ENCODE assay signal across 12 cellular contexts in genomic region chr7:55111007-55111406, GRCh38.
DNase-seq lines count a peak whose midpoint lies in the region; ATAC-seq and TF ChIP-seq lines count a peak whose summit lies in the region.
"Had no signal": no experiment of that assay in that cellular context is flagged by ENCODE, and none has a peak within 500 bp of the region (broad histone marks: within the 10 kb centered on the region; RNA-seq: fewer than 3 reads in every experiment).

No MANE protein-coding gene starts in this region.

- no peaks in the 10 kb centered on the region for H3K36me3 ChIP-seq in SJSA1
- H3K36me3 ChIP-seq in upper lobe of left lung = no peaks in the 10 kb centered on the region

- no peaks in the 10 kb centered on the region for H3K27me3 ChIP-seq in SJSA1 (replicated peaks)
- no peaks in the 10 kb centered on the region for H3K27me3 ChIP-seq in upper lobe of left lung

- H3K36me3 Mint-ChIP-seq in immature natural killer cell = no peaks in the 10 kb centered on the region

- no peak for TF ChIP-seq POLR2A in upper lobe of left lung (IDR thresholded peaks at IDR 0.05)

- no peak for TF ChIP-seq EP300 in upper lobe of left lung (IDR thresholded peaks at IDR 0.05)

- H3K4me3 Mint-ChIP-seq in immature natural killer cell = no peak overlapping the region

- H3K27ac ChIP-seq in SJSA1 (peak overlapping the region; percentile 26; the same call in 1 of the 2 replicates), upper lobe of left lung (peak overlapping the region; percentile 54 to 77 (median 70))
- H3K27ac ChIP-seq: 22Rv1 had no signal

- TF ChIP-seq CTCF in upper lobe of left lung (IDR thresholded peaks at IDR 0.05) = no peak

- H3K9me3 Mint-ChIP-seq in immature natural killer cell = no peaks in the 10 kb centered on the region

- intact Hi-C loops in left colon (cut with DNase I, micrococcal nuclease) = no loop called here

- H3K4me1 ChIP-seq in SJSA1 (replicated peaks) (peaks cover 49% of the 10 kb centered on the region), upper lobe of left lung (peaks cover 29 to 48% (median 42%) of the 10 kb centered on the region in 4 donors)

- H3K27me3 Mint-ChIP-seq in immature natural killer cell (ENCODE audit: low read depth in 3 of 3) = peaks cover 0 to 4% (median 2%) of the 10 kb centered on the region in 3 donors

- peak; percentile 10 for DNase-seq in DMS 273 (lab: John Stamatoyannopoulos, UW; ENCODE audit: unreplicated experiment)
- no peak for DNase-seq in DMS 273 treated with DMSO at 0.1 percent for 48 hours (lab: John Stamatoyannopoulos, UW)
- peak in 1 of 2 experiments; percentile 34 for DNase-seq in SJSA1 (ENCODE audit: low read depth in 1 of 2, low spot score in 2 of 2)
- peak; percentile 76 for DNase-seq in islet precursor cell
- DNase-seq in upper lobe of left lung = peak in 1 of 2 donors; percentile 49
- no peak for DNase-seq in left colon
- DNase-seq in immature natural killer cell = no peak
- DNase-seq: activated naive CD4-positive, alpha-beta T cell; right cardiac atrium; T-helper 2 cell had no signal

- H3K4me3 ChIP-seq in SJSA1 = no peak overlapping the region
- no peak overlapping the region for H3K4me3 ChIP-seq in upper lobe of left lung

- H3K27ac Mint-ChIP-seq in immature natural killer cell = no peak overlapping the region

- 59 to 63% methylated on average over 10 of the region's 10 CpGs for WGBS in upper lobe of left lung, 2 donors

- ATAC-seq in upper lobe of left lung (ENCODE audit: low FRiP score in 2 of 2) (peak; percentile 62 to 72), GM18870 (IDR thresholded peaks at IDR 0.05; ENCODE audit: unreplicated experiment) (no peak), left colon (no peak)

- H3K9me3 ChIP-seq in SJSA1 (replicated peaks) (no peaks in the 10 kb centered on the region), upper lobe of left lung (no peaks in the 10 kb centered on the region)

- H3K4me1 Mint-ChIP-seq in immature natural killer cell = peaks cover 19 to 23% of the 10 kb centered on the region in 2 donors

Comparison
In these comparisons a context has a peak if more than half of its experiments do, and no peak if none do; other contexts are left out.
1. DNase-seq: peak in DMS 273 (single experiment) and islet precursor cell (single experiment); none in DMS 273 treated with DMSO at 0.1 percent for 48 hours (single experiment), left colon (0 of 2) and immature natural killer cell (0 of 3).
2. ATAC-seq: peak in upper lobe of left lung (2 of 2); none in GM18870 (single experiment) and left colon (single experiment).